ENCODE assay signal across 22 cellular contexts in the genomic region with DNA sequence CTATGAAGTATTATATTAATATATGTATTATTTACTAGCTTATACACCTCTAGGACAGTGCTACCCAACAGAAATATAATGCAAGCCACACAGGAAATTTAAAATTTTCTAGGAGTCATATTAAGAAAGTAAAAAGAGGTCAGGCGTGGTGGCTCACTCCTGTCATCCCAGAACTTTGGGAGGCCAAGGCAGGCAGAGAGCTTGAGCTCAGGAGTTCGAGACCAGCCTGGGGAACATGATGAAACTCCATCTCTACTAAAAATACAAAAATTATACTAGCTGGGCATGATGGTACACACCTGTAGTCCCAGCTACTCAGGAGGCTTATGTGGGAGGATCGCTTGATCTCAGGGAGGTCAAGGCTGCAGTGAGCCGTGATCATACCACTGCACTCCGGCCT.
DNase-seq lines count a peak whose midpoint lies in the region; ATAC-seq, FAIRE-seq and TF ChIP-seq lines count a peak whose summit lies in the region.
"Had no signal": no experiment of that assay in that cellular context is flagged by ENCODE, and none has a peak within 500 bp of the region (broad histone marks: within the 10 kb centered on the region; RNA-seq: fewer than 3 reads in every experiment).

No MANE protein-coding gene starts in this region.

- TF ChIP-seq EP300 in HepG2 (IDR thresholded peaks at IDR 0.05; ENCODE audit: low read depth in 2 of 2, low read length in 2 of 2) (no peak), HepG2 (CRISPR knock-in tag; IDR thresholded peaks at IDR 0.05; ENCODE audit: borderline replicate concordance) (no peak)

- H2AFZ ChIP-seq in HepG2 (ENCODE audit: low read length) = no peak overlapping the region

- H3K9me3 ChIP-seq in Panc1 (ENCODE audit: control insufficient read depth, insufficient read depth, low read depth, low read length) = peaks cover 6% of the 10 kb centered on the region
- H3K9me3 ChIP-seq in HepG2 (ENCODE audit: low read length) = no peaks in the 10 kb centered on the region
- H3K9me3 ChIP-seq in thyroid gland = no peaks in the 10 kb centered on the region
- H3K9me3 ChIP-seq: adrenal gland, heart right ventricle, MG63, psoas muscle had no signal

- no peak for TF ChIP-seq RAD21 in HepG2 (CRISPR knock-in tag; IDR thresholded peaks at IDR 0.05)

- peak; percentile 9 for DNase-seq in activated CD8-positive, alpha-beta memory T cell treated with anti-CD3 and anti-CD28 coated beads for 24 hours
- no peak for DNase-seq in activated CD8-positive, alpha-beta memory T cell treated with anti-CD3 and anti-CD28 coated beads, Interleukin-2, amount 50 U/mL, for 4 hours
- DNase-seq in Panc1 (ENCODE audit: low read depth, low spot score) = no peak
- no peak for DNase-seq in HepG2 (ENCODE audit: low spot score)
- no peak for DNase-seq in thyroid gland
- no peak for DNase-seq in UCSD-AML1 (lab: John Stamatoyannopoulos, UW; ENCODE audit: unreplicated experiment)
- no peak for DNase-seq in activated naive CD4-positive, alpha-beta T cell treated with Interleukin-2 at 50 U/mL for 16 hours
- DNase-seq: activated CD4-positive, alpha-beta T cell treated with anti-CD3 and anti-CD28 coated beads for 1 hour; adrenal gland; EL; heart right ventricle; MG63; NCI-H1436 treated with DMSO at 0.1 percent for 48 hours; NCI-H774; psoas muscle; stimulated activated CD4-positive, alpha-beta T cell treated with anti-CD3 and anti-CD28 coated beads, Interleukin-2, amount 100 ng/mL, for 48 hours had no signal

- no peak for FAIRE-seq in HepG2 (lab: Jason Lieb, UNC)
- FAIRE-seq: GM18507 had no signal

- intact Hi-C loops in Panc1 (cut with micrococcal nuclease; ENCODE audit: unreplicated experiment) = no loop called here
- intact Hi-C loops in HepG2 (cut with micrococcal nuclease; ENCODE audit: unreplicated experiment) = no loop called here
- intact Hi-C loops in thyroid gland (cut with DNase I) = no loop called here

- H3K36me3 Mint-ChIP-seq in activated T-helper 17 cell treated with anti-CD3 and anti-CD28 coated beads, Interleukin-2, amount 50 U/mL, for 72 hours (ENCODE audit: low read depth) = no peaks in the 10 kb centered on the region

- no peaks in the 10 kb centered on the region for H3K27me3 ChIP-seq in Panc1 (ENCODE audit: control insufficient read depth, insufficient read depth, low read length)
- no peaks in the 10 kb centered on the region for H3K27me3 ChIP-seq in HepG2 (ENCODE audit: control insufficient read depth in 1 of 2, insufficient read depth in 2 of 2, low read length in 2 of 2)
- H3K27me3 ChIP-seq in thyroid gland = no peaks in the 10 kb centered on the region
- H3K27me3 ChIP-seq: adrenal gland, heart right ventricle, MG63 had no signal

- BruUV-seq in Panc1 (replicated peaks; lab: Mats Ljungman, UMichigan) (no TSS peak), HepG2 (replicated peaks; lab: Mats Ljungman, UMichigan) (no TSS peak)

- in situ Hi-C loops in Panc1 (cut with HindIII; ENCODE audit: low pct_unique_long_range_greater_than_20kb, low sequenced_read_pairs) (no loop called here), HepG2 (cut with HindIII; ENCODE audit: extremely low pct_ligation_motif_present, low pct_unique_long_range_greater_than_20kb) (no loop called here)

- no peaks in the 10 kb centered on the region for H4K20me1 ChIP-seq in HepG2 (ENCODE audit: insufficient read depth, low read length)

- no peak overlapping the region for H3K27ac Mint-ChIP-seq in activated T-helper 17 cell treated with anti-CD3 and anti-CD28 coated beads, Interleukin-2, amount 50 U/mL, for 72 hours

- H3K27ac ChIP-seq in Panc1 (ENCODE audit: low read length) = peak overlapping the region; percentile 100
- H3K27ac ChIP-seq in HepG2 (ENCODE audit: extremely low read length, insufficient read depth, low read length) = no peak overlapping the region
- peak overlapping the region in 2 of 3 donors; percentile 94 to 97 for H3K27ac ChIP-seq in thyroid gland
- H3K27ac ChIP-seq: C4-2B had no signal

- H3K4me1 Mint-ChIP-seq in activated T-helper 17 cell treated with anti-CD3 and anti-CD28 coated beads, Interleukin-2, amount 50 U/mL, for 72 hours = peaks cover 18% of the 10 kb centered on the region

- ATAC-seq in Panc1 = no peak
- ATAC-seq in HepG2 = no peak
- ATAC-seq in activated T-helper 17 cell treated with anti-CD3 and anti-CD28 coated beads, Interleukin-2, amount 50 U/mL, for 72 hours (replicated peaks) = no peak
- ATAC-seq: heart right ventricle, psoas muscle had no signal

- 95% methylated on average over 5 of the region's 5 CpGs for WGBS in HepG2 (ENCODE audit: low lambda C conversion rate)
- WGBS in thyroid gland, 2 donors = 98% methylated on average over 5 of the region's 5 CpGs

- H3K79me2 ChIP-seq in HepG2 (ENCODE audit: insufficient read depth, low read length) = no peaks in the 10 kb centered on the region

- H3K27me3 Mint-ChIP-seq in activated T-helper 17 cell treated with anti-CD3 and anti-CD28 coated beads, Interleukin-2, amount 50 U/mL, for 72 hours = no peaks in the 10 kb centered on the region
- H3K27me3 Mint-ChIP-seq: dendritic cell treated with granulocyte-macrophage colony-stimulating factor and Interleukin-4, amounts not matched to agents 40 ng/mL and 50 ng/mL, for 4 days had no signal

- CTCF ChIA-PET in Panc1 (lab: Charles Lee) (no interaction called here), HepG2 (lab: Yijun Ruan, JAX; ENCODE audit: low intra/inter-chr PET ratio, low total read pairs) (no interaction called here)

- H3K4me1 ChIP-seq in Panc1 (ENCODE audit: control insufficient read depth, insufficient read depth, low read length) (peaks cover 43% of the 10 kb centered on the region), HepG2 (ENCODE audit: insufficient read depth, low read length) (peaks cover 51% of the 10 kb centered on the region), thyroid gland (peaks cover 26 to 52% of the 10 kb centered on the region in 2 donors)

- H3K4me3 Mint-ChIP-seq in activated T-helper 17 cell treated with anti-CD3 and anti-CD28 coated beads, Interleukin-2, amount 50 U/mL, for 72 hours = no peak overlapping the region
- H3K4me3 Mint-ChIP-seq: dendritic cell treated with granulocyte-macrophage colony-stimulating factor and Interleukin-4, amounts not matched to agents 40 ng/mL and 50 ng/mL, for 4 days; neural crest cell had no signal

- no peak overlapping the region for H3K4me2 ChIP-seq in HepG2 (ENCODE audit: low read depth, low read length)

- TF ChIP-seq CTCF in Panc1 (IDR thresholded peaks at IDR 0.05) = no peak
- no peak for TF ChIP-seq CTCF in HepG2 (CRISPR knock-in tag; IDR thresholded peaks at IDR 0.05)
- TF ChIP-seq CTCF in thyroid gland (IDR thresholded peaks at IDR 0.05) = no peak

- POLR2A ChIA-PET in Panc1 (lab: Charles Lee) (no interaction called here), HepG2 (lab: Yijun Ruan, JAX) (interaction anchor here (1.0 to 2.1 kb wide), 2 partner anchors 30 to 67 kb away, joined by 5 to 26 read pairs; no protein-coding TSS in a partner anchor)

- H3K36me3 ChIP-seq in Panc1 (ENCODE audit: control insufficient read depth, insufficient read depth, low read length) (no peaks in the 10 kb centered on the region), HepG2 (replicated peaks in 1 of 2; ENCODE audit: control insufficient read depth in 1 of 2, insufficient read depth in 2 of 2, low read length in 2 of 2) (no peaks in the 10 kb centered on the region), thyroid gland (no peaks in the 10 kb centered on the region)
- H3K36me3 ChIP-seq: adrenal gland, heart right ventricle, MG63 had no signal

- H3K9me3 Mint-ChIP-seq in activated T-helper 17 cell treated with anti-CD3 and anti-CD28 coated beads, Interleukin-2, amount 50 U/mL, for 72 hours = no peaks in the 10 kb centered on the region
- H3K9me3 Mint-ChIP-seq: dendritic cell treated with granulocyte-macrophage colony-stimulating factor and Interleukin-4, amounts not matched to agents 40 ng/mL and 50 ng/mL, for 4 days; neural crest cell had no signal

- H3K4me3 ChIP-seq in Panc1 (ENCODE audit: low read depth in 2 of 2, low read length in 2 of 2) (no peak overlapping the region), HepG2 (replicated peaks in 1 of 3; ENCODE audit: insufficient read depth in 1 of 3, low read depth in 2 of 3, low read length in 3 of 3) (no peak overlapping the region), thyroid gland (replicated peaks in 1 of 3) (no peak overlapping the region)
- H3K4me3 ChIP-seq: adrenal gland, heart right ventricle, MG63, psoas muscle, skin epidermis had no signal

- no peak overlapping the region for H3K9ac ChIP-seq in HepG2 (ENCODE audit: insufficient read depth, low read depth, low read length)

- no peak for TF ChIP-seq POLR2A in HepG2 (IDR thresholded peaks at IDR 0.05; ENCODE audit: insufficient read depth in 1 of 2, low read depth in 2 of 2, low read length in 2 of 2)
- TF ChIP-seq POLR2A in thyroid gland (IDR thresholded peaks at IDR 0.05) = no peak

TF ChIP-seq in HepG2, 621 proteins besides CTCF, POLR2A, EP300 and RAD21 (continues in another document):
- TF ChIP-seq DPF2 (CRISPR knock-in tag; IDR thresholded peaks at IDR 0.05; ENCODE audit: borderline replicate concordance, low read depth) (no peak), MBNL3 (CRISPR knock-in tag; conservative IDR thresholded peaks at IDR 0.05) (no peak), SALL1 (CRISPR knock-in tag; IDR thresholded peaks at IDR 0.05) (0 out of 2 replicates have a peak, but pooled peaks have one; percentile 17), ZNF121 (CRISPR knock-in tag; IDR thresholded peaks at IDR 0.05) (no peak)
- TF ChIP-seq, protein P1, sequence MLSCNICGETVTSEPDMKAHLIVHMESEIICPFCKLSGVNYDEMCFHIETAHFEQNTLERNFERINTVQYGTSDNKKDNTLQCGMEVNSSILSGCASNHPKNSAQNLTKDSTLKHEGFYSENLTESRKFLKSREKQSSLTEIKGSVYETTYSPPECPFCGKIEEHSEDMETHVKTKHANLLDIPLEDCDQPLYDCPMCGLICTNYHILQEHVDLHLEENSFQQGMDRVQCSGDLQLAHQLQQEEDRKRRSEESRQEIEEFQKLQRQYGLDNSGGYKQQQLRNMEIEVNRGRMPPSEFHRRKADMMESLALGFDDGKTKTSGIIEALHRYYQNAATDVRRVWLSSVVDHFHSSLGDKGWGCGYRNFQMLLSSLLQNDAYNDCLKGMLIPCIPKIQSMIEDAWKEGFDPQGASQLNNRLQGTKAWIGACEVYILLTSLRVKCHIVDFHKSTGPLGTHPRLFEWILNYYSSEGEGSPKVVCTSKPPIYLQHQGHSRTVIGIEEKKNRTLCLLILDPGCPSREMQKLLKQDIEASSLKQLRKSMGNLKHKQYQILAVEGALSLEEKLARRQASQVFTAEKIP (CRISPR knock-in tag; IDR thresholded peaks at IDR 0.05; ENCODE audit: borderline replicate concordance) = no peak
